In the genomic region with DNA sequence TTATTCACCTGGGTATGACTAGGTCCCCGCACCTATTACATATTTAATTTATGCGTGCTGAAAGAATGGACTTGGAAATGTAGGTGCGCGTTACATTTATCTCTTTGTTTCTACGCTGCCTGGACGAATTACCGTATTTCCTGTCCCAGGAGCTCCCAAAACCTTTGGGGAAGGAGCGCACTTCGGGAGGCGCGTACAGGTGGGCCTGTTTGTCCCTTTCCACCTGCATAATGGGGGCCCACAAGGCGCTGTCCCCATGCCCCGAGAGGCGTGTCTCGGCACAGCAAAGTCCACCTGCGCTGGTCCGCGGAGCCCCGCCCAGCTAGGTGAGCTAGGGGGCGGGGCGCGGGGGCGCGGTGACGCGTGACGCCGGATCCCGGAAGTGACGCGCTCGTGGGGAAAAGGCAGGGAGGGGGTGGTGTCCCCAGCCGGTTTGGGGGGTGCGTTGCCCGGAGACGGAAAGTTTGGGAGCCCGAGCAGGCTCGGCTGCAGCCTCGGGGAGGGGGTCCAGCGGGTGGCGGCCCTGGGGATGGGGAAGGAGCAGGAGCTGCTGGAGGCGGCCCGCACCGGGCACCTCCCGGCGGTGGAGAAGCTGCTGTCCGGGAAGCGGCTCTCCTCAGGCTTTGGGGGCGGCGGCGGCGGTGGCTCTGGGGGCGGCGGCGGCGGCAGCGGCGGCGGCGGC, we compare ENCODE assay signal across 8 cellular contexts. TPM values are rescaled to one million over a fixed set of nuclear protein-coding genes. Genes with fewer than 3 reads are reported as not detected.
DNase-seq lines count a peak whose midpoint lies in the region; ATAC-seq, FAIRE-seq and TF ChIP-seq lines count a peak whose summit lies in the region.

A gene with protein sequence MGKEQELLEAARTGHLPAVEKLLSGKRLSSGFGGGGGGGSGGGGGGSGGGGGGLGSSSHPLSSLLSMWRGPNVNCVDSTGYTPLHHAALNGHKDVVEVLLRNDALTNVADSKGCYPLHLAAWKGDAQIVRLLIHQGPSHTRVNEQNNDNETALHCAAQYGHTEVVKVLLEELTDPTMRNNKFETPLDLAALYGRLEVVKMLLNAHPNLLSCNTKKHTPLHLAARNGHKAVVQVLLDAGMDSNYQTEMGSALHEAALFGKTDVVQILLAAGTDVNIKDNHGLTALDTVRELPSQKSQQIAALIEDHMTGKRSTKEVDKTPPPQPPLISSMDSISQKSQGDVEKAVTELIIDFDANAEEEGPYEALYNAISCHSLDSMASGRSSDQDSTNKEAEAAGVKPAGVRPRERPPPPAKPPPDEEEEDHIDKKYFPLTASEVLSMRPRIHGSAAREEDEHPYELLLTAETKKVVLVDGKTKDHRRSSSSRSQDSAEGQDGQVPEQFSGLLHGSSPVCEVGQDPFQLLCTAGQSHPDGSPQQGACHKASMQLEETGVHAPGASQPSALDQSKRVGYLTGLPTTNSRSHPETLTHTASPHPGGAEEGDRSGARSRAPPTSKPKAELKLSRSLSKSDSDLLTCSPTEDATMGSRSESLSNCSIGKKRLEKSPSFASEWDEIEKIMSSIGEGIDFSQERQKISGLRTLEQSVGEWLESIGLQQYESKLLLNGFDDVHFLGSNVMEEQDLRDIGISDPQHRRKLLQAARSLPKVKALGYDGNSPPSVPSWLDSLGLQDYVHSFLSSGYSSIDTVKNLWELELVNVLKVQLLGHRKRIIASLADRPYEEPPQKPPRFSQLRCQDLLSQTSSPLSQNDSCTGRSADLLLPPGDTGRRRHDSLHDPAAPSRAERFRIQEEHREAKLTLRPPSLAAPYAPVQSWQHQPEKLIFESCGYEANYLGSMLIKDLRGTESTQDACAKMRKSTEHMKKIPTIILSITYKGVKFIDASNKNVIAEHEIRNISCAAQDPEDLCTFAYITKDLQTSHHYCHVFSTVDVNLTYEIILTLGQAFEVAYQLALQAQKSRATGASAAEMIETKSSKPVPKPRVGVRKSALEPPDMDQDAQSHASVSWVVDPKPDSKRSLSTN (plus strand): TSS at position 382 of the 682 bp plus-strand sequence. CDS start 148 bp downstream, at position 530.

- intact Hi-C loops in stomach (cut with DNase I; ENCODE audit: low total_unique reads) = no loop called here

- peaks cover 3% of the 10 kb centered on the region for H3K36me3 Mint-ChIP-seq in neural progenitor cell

- peak within 1 kb of the TSS; percentile 99 for H3K4me2 ChIP-seq in neural progenitor cell

- H3K9me3 ChIP-seq in RWPE2 (ENCODE audit: severe bottlenecking) = no peaks in the 10 kb centered on the region
- no peaks in the 10 kb centered on the region for H3K9me3 ChIP-seq in neural progenitor cell (ENCODE audit: low read depth)
- H3K9me3 ChIP-seq in stomach = no peaks in the 10 kb centered on the region

- H3K27ac ChIP-seq in RWPE2 (ENCODE audit: poor library complexity, severe bottlenecking) = peak within 1 kb of the TSS; percentile 62
- peak within 1 kb of the TSS; percentile 66 for H3K27ac ChIP-seq in foreskin keratinocyte
- H3K27ac ChIP-seq in neural progenitor cell = peak within 1 kb of the TSS; percentile 77
- peak within 1 kb of the TSS; percentile 92 to 97 (median 93) for H3K27ac ChIP-seq in stomach

- peaks cover 19% of the 10 kb centered on the region for H3F3A ChIP-seq in neural progenitor cell (ENCODE audit: low read depth)

- peak within 1 kb of the TSS; percentile 95 for H2AFZ ChIP-seq in neural progenitor cell (replicated peaks)

- WGBS in stomach, 5 donors = 0 to 1% (median 1%) methylated on average over 32 to 60 of the region's 60 CpGs

- H3K79me2 ChIP-seq in neural progenitor cell (ENCODE audit: low read depth) = peaks cover 83% of the 10 kb centered on the region

- H3K27me3 Mint-ChIP-seq in neural progenitor cell (ENCODE audit: insufficient read depth, low read depth) = no peaks in the 10 kb centered on the region

- H3K4me3 ChIP-seq in AG10803 (ENCODE audit: low read length) = peak within 1 kb of the TSS; percentile 94
- H3K4me3 ChIP-seq in RWPE2 (ENCODE audit: severe bottlenecking) = peak within 1 kb of the TSS; percentile 96
- H3K4me3 ChIP-seq in neural progenitor cell = peak within 1 kb of the TSS; percentile 91
- peak within 1 kb of the TSS; percentile 90 to 98 (median 91) for H3K4me3 ChIP-seq in stomach

- peak within 1 kb of the TSS; percentile 99 for H3K4me3 Mint-ChIP-seq in neural progenitor cell

- DNase-seq in AG10803 (ENCODE audit: low read depth) (peak; percentile 23), GM19239 (ENCODE audit: insufficient read length, low spot score) (peak; percentile 74), RWPE2 (ENCODE audit: low spot score) (peak; percentile 84), foreskin keratinocyte (peak; percentile 60 to 80), neural progenitor cell (ENCODE audit: low spot score) (peak; percentile 91), stomach (peak; percentile 94)
- DNase-seq in activated effector memory CD4-positive, alpha-beta T cell treated with anti-CD3 and anti-CD28 coated beads, Interleukin-2, amount 50 U/mL, for 16 hours = peak; percentile 97

- peaks cover 40% of the 10 kb centered on the region for H4K20me1 ChIP-seq in neural progenitor cell (ENCODE audit: low read depth)

- no peak for TF ChIP-seq RAD21 in Ishikawa (IDR thresholded peaks at IDR 0.05; ENCODE audit: low read depth)

- H3K4me1 ChIP-seq in RWPE2 (ENCODE audit: insufficient read depth, poor library complexity, severe bottlenecking) (peaks cover 14% of the 10 kb centered on the region), foreskin keratinocyte (peaks cover 16% of the 10 kb centered on the region), neural progenitor cell (peaks cover 7% of the 10 kb centered on the region), stomach (peaks cover 34 to 66% (median 55%) of the 10 kb centered on the region in 4 donors)

- TF ChIP-seq CTCF in AG10803 (conservative IDR thresholded peaks at IDR 0.05; ENCODE audit: low read length) (no peak), RWPE2 (IDR thresholded peaks at IDR 0.05; ENCODE audit: poor library complexity, severe bottlenecking) (no peak), foreskin keratinocyte (conservative IDR thresholded peaks at IDR 0.05) (no peak), neural progenitor cell (IDR thresholded peaks at IDR 0.05) (no peak), stomach (IDR thresholded peaks at IDR 0.05) (no peak)

- peak within 1 kb of the TSS; percentile 55 for H3K27ac Mint-ChIP-seq in neural progenitor cell

- peak in 2 of 4 donors; percentile 24 to 68 for TF ChIP-seq POLR2A in stomach (IDR thresholded peaks at IDR 0.05)

- H3K9ac ChIP-seq in neural progenitor cell = peak within 1 kb of the TSS; percentile 91

- TF ChIP-seq EP300 in Ishikawa (IDR thresholded peaks at IDR 0.05; ENCODE audit: borderline replicate concordance) (no peak; the same call in 1 of the 2 replicates), stomach (IDR thresholded peaks at IDR 0.05) (no peak)

- peak; percentile 79 for FAIRE-seq in GM19239 (lab: Jason Lieb, UNC)

- H3K27me3 ChIP-seq in RWPE2 (ENCODE audit: insufficient read depth, poor library complexity, severe bottlenecking) (no peaks in the 10 kb centered on the region), foreskin keratinocyte (no peaks in the 10 kb centered on the region), neural progenitor cell (no peaks in the 10 kb centered on the region), stomach (no peaks in the 10 kb centered on the region)

- H3K9me3 Mint-ChIP-seq in neural progenitor cell = no peaks in the 10 kb centered on the region

- ATAC-seq in RWPE2 (ENCODE audit: low read depth) (peak; percentile 67), foreskin keratinocyte (peak; percentile 74)

- H3K36me3 ChIP-seq in RWPE2 (ENCODE audit: low read depth) (peaks cover 18% of the 10 kb centered on the region), neural progenitor cell (peaks cover 6% of the 10 kb centered on the region), stomach (peaks cover 0 to 13% (median 6%) of the 10 kb centered on the region in 4 donors)

- peaks cover 26% of the 10 kb centered on the region for H3K4me1 Mint-ChIP-seq in neural progenitor cell

TF ChIP-seq in Ishikawa, 13 proteins besides CTCF, POLR2A, EP300 and RAD21 (continues in another document):
- TF ChIP-seq TCF12 (IDR thresholded peaks at IDR 0.05; ENCODE audit: low read depth) (no peak), TAF1 (IDR thresholded peaks at IDR 0.05; ENCODE audit: low read depth) (peak; percentile 73), ZBTB7A (IDR thresholded peaks at IDR 0.05; ENCODE audit: low read depth) (peak; percentile 36; the same call in 1 of the 2 replicates), CREB1 (IDR thresholded peaks at IDR 0.05; ENCODE audit: low read depth) (peak; percentile 92), EGR1 (IDR thresholded peaks at IDR 0.05) (peak; percentile 55; the same call in 1 of the 2 replicates), FOXM1 (IDR thresholded peaks at IDR 0.05; ENCODE audit: borderline replicate concordance, low read depth) (no peak), NFIC (IDR thresholded peaks at IDR 0.05) (no peak), YY1 (IDR thresholded peaks at IDR 0.05; ENCODE audit: low read depth) (0 out of 2 replicates have a peak, but pooled peaks have one; percentile 7)
- TF ChIP-seq, protein P1, sequence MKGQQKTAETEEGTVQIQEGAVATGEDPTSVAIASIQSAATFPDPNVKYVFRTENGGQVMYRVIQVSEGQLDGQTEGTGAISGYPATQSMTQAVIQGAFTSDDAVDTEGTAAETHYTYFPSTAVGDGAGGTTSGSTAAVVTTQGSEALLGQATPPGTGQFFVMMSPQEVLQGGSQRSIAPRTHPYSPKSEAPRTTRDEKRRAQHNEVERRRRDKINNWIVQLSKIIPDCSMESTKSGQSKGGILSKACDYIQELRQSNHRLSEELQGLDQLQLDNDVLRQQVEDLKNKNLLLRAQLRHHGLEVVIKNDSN (IDR thresholded peaks at IDR 0.05) = peak; percentile 57; the same call in 1 of the 2 replicates
- TF ChIP-seq, protein P2, sequence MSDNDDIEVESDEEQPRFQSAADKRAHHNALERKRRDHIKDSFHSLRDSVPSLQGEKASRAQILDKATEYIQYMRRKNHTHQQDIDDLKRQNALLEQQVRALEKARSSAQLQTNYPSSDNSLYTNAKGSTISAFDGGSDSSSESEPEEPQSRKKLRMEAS (IDR thresholded peaks at IDR 0.05) = peak; percentile 36

RNA-seq across cellular contexts. Expression of the gene that starts here (rescaled TPM):
- total RNA-seq in foreskin keratinocyte = 14.8 and 15.4 TPM in 2 replicates
- polyA plus RNA-seq in foreskin keratinocyte = 4.7 and 5.6 TPM in 2 replicates
- total RNA-seq in neural progenitor cell (ENCODE audit: low replicate concordance) = 17.0 and 25.6 TPM in 2 replicates
- 10 to 100 TPM; 20.0 to 40.6 (median 23.9) TPM for total RNA-seq in stomach
- 1 to 10 TPM; 6.1 to 7.0 (median 6.7) TPM for polyA plus RNA-seq in stomach

Comparison
In these comparisons a context has a peak if more than half of its experiments do, and no peak if none do; other contexts are left out.
1. Peak in every context shown above with its lines: DNase-seq, ATAC-seq, H3K4me3 ChIP-seq and H3K27ac ChIP-seq.
2. DNase-seq: peak in every context shown above with its lines; median percentile 97 in activated effector memory CD4-positive, alpha-beta T cell treated with anti-CD3 and anti-CD28 coated beads, Interleukin-2, amount 50 U/mL, for 16 hours; 94 in stomach; 91 in neural progenitor cell; 84 in RWPE2; 74 in GM19239; 70 in foreskin keratinocyte; 23 in AG10803.